Comparison of ENCODE assay signal across 1 cellular context in the genomic region with DNA sequence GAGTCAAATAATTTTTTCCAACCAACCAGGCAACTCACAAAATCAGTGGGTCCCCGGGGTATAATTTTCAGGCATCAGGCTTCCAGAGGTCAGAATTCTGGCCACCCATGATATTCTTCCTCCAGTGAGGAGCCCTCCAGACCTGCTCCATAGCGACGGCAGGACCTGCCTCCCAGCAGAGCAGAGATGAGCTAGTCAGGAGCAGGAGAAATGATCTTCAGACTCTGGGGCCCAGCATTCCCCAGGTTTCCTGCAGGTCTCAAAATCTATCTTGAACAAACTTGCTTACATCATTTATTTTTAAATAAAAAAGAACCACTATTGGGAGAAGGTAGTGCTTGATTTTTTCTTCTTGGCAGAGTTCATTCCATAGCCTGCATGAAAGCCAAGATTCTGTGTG.
TF ChIP-seq lines count a peak whose summit lies in the region.

No MANE protein-coding gene starts in this region.

TF ChIP-seq in HepG2, 621 proteins besides CTCF, POLR2A, EP300 and RAD21 (continued from another document):
- TF ChIP-seq HNF4A (CRISPR knock-in tag; IDR thresholded peaks at IDR 0.05) (peak; percentile 72), KDM5A (IDR thresholded peaks at IDR 0.05; ENCODE audit: borderline replicate concordance, low read length) (no peak), SALL1 (CRISPR knock-in tag; IDR thresholded peaks at IDR 0.05) (peak; percentile 23; the same call in 1 of the 2 replicates), BRCA1 (CRISPR knock-in tag; IDR thresholded peaks at IDR 0.05) (no peak), CREM (IDR thresholded peaks at IDR 0.05) (0 out of 2 replicates have a peak, but pooled peaks have one; percentile 16), CREM (CRISPR knock-in tag; IDR thresholded peaks at IDR 0.05) (no peak), TEAD3 (CRISPR knock-in tag; optimal IDR thresholded peaks at IDR 0.05; ENCODE audit: borderline replicate concordance) (peak; percentile 35), HNF4G (IDR thresholded peaks at IDR 0.05; ENCODE audit: borderline replicate concordance, low read depth, low read length) (peak; percentile 43; the same call in 1 of the 2 replicates), HNF4G (CRISPR knock-in tag; IDR thresholded peaks at IDR 0.05; ENCODE audit: borderline replicate concordance, low read depth) (no peak), ZNF292 (CRISPR knock-in tag; IDR thresholded peaks at IDR 0.05; ENCODE audit: borderline replicate concordance, low read depth) (peak; percentile 42; the same call in 1 of the 2 replicates), YEATS4 (CRISPR knock-in tag; IDR thresholded peaks at IDR 0.05; ENCODE audit: borderline replicate concordance) (0 out of 2 replicates have a peak, but pooled peaks have one; percentile 13), ZNF564 (CRISPR knock-in tag; IDR thresholded peaks at IDR 0.05) (no peak), NCOA5 (CRISPR knock-in tag; IDR thresholded peaks at IDR 0.05) (no peak), NFYC (CRISPR knock-in tag; IDR thresholded peaks at IDR 0.05) (peak; percentile 19; the same call in 1 of the 2 replicates)
- TF ChIP-seq, protein P1, sequence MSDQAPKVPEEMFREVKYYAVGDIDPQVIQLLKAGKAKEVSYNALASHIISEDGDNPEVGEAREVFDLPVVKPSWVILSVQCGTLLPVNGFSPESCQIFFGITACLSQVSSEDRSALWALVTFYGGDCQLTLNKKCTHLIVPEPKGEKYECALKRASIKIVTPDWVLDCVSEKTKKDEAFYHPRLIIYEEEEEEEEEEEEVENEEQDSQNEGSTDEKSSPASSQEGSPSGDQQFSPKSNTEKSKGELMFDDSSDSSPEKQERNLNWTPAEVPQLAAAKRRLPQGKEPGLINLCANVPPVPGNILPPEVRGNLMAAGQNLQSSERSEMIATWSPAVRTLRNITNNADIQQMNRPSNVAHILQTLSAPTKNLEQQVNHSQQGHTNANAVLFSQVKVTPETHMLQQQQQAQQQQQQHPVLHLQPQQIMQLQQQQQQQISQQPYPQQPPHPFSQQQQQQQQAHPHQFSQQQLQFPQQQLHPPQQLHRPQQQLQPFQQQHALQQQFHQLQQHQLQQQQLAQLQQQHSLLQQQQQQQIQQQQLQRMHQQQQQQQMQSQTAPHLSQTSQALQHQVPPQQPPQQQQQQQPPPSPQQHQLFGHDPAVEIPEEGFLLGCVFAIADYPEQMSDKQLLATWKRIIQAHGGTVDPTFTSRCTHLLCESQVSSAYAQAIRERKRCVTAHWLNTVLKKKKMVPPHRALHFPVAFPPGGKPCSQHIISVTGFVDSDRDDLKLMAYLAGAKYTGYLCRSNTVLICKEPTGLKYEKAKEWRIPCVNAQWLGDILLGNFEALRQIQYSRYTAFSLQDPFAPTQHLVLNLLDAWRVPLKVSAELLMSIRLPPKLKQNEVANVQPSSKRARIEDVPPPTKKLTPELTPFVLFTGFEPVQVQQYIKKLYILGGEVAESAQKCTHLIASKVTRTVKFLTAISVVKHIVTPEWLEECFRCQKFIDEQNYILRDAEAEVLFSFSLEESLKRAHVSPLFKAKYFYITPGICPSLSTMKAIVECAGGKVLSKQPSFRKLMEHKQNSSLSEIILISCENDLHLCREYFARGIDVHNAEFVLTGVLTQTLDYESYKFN (CRISPR knock-in tag; conservative IDR thresholded peaks at IDR 0.05): peak; percentile 79
